21 cellular contexts compared by ENCODE assay signal in the genomic region with DNA sequence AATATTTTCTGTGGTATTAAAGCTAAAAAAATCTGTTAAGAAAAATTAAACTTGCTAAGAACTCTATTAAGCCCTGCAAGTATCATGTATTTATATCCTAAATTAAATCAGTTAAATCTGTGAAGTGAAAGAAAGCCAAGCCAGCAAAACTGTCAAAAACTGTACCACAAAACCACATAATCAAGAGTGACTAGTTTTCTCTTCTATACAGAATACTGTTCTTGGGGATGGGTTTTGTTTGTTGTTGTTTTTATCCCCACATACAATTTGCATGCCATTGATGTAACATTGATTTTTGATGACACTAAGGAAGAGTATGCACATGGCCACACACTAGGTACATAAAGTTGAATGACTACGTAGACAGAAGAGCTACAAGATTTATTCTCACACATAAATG. TPM values are rescaled to one million over a fixed set of nuclear protein-coding genes. Genes with fewer than 3 reads are reported as not detected.
DNase-seq lines count a peak whose midpoint lies in the region; ATAC-seq and TF ChIP-seq lines count a peak whose summit lies in the region.
"Had no signal": no experiment of that assay in that cellular context is flagged by ENCODE, and none has a peak within 500 bp of the region (broad histone marks: within the 10 kb centered on the region; RNA-seq: fewer than 3 reads in every experiment).

No MANE protein-coding gene starts in this region.

- POLR2A ChIA-PET in T-cell (lab: Charles Lee) = no interaction called here

- H3K4me3 ChIP-seq in upper lobe of right lung = no peak overlapping the region
- no peak overlapping the region for H3K4me3 ChIP-seq in body of pancreas
- H3K4me3 ChIP-seq: hepatocyte, K562, left ventricle myocardium inferior, sigmoid colon had no signal

- H3K36me3 ChIP-seq in upper lobe of right lung (peaks cover 5% of the 10 kb centered on the region), body of pancreas (replicated peaks in 1 of 2; ENCODE audit: insufficient read depth in 1 of 2, low read depth in 2 of 2) (peaks cover 0 to 2% of the 10 kb centered on the region in 2 donors)

- no peaks in the 10 kb centered on the region for H3K27me3 ChIP-seq in upper lobe of right lung
- H3K27me3 ChIP-seq in body of pancreas = no peaks in the 10 kb centered on the region
- H3K27me3 ChIP-seq: hepatocyte, sigmoid colon had no signal

- CTCF ChIA-PET in T-cell (lab: Charles Lee) = interaction anchor here (0.5 to 1.0 kb wide), 5 partner anchors 15 to 233 kb away, joined by 3 to 5 read pairs (median 3); no protein-coding TSS in a partner anchor

- H3K27ac ChIP-seq in upper lobe of right lung (peak overlapping the region; percentile 4), body of pancreas (no peak overlapping the region)
- H3K27ac ChIP-seq: C4-2B, left ventricle myocardium inferior had no signal

- WGBS in body of pancreas, 2 donors = 97 to 100% methylated on average over 1 of the region's 1 CpG

- H3K27ac Mint-ChIP-seq in activated naive CD4-positive, alpha-beta T cell treated with anti-CD3 and anti-CD28 coated beads, Interleukin-2, amount 50 U/mL, for 24 hours = no peak overlapping the region
- peak overlapping the region; percentile 72 to 79 for H3K27ac Mint-ChIP-seq in T-cell
- peak overlapping the region; percentile 3 for H3K27ac Mint-ChIP-seq in effector memory CD8-positive, alpha-beta T cell

- H3K4me1 ChIP-seq in upper lobe of right lung (peaks cover 23% of the 10 kb centered on the region), body of pancreas (peaks cover 23% of the 10 kb centered on the region)

- ATAC-seq in T-cell (replicated peaks in 1 of 4) = peak; percentile 41 to 51 (median 45)
- peak; percentile 71 for ATAC-seq in effector memory CD8-positive, alpha-beta T cell (replicated peaks)
- ATAC-seq in upper lobe of right lung = no peak
- no peak for ATAC-seq in body of pancreas
- ATAC-seq: HCT116, K562, SK-N-SH treated with all-trans-retinoic acid at 6 μM for 48 hours had no signal

- H3K4me1 Mint-ChIP-seq in activated naive CD4-positive, alpha-beta T cell treated with anti-CD3 and anti-CD28 coated beads, Interleukin-2, amount 50 U/mL, for 24 hours = peaks cover 84% of the 10 kb centered on the region
- H3K4me1 Mint-ChIP-seq in T-cell = peaks cover 58 to 75% (median 67%) of the 10 kb centered on the region in 3 donors
- H3K4me1 Mint-ChIP-seq in effector memory CD8-positive, alpha-beta T cell (ENCODE audit: low read depth in 2 of 2) = peaks cover 13 to 31% of the 10 kb centered on the region in 2 donors

- no peaks in the 10 kb centered on the region for H3K27me3 Mint-ChIP-seq in activated naive CD4-positive, alpha-beta T cell treated with anti-CD3 and anti-CD28 coated beads, Interleukin-2, amount 50 U/mL, for 24 hours
- no peaks in the 10 kb centered on the region for H3K27me3 Mint-ChIP-seq in T-cell
- no peaks in the 10 kb centered on the region for H3K27me3 Mint-ChIP-seq in effector memory CD8-positive, alpha-beta T cell

- H3K9me3 ChIP-seq in upper lobe of right lung = no peaks in the 10 kb centered on the region
- H3K9me3 ChIP-seq in body of pancreas = no peaks in the 10 kb centered on the region
- H3K9me3 ChIP-seq: left ventricle myocardium inferior, sigmoid colon had no signal

- peak overlapping the region; percentile 8 for H3K4me3 Mint-ChIP-seq in activated naive CD4-positive, alpha-beta T cell treated with anti-CD3 and anti-CD28 coated beads, Interleukin-2, amount 50 U/mL, for 24 hours
- H3K4me3 Mint-ChIP-seq in T-cell = peak overlapping the region in 1 of 3 donors; percentile 11
- peak overlapping the region in 1 of 2 donors; percentile 32 for H3K4me3 Mint-ChIP-seq in effector memory CD8-positive, alpha-beta T cell

- peaks cover 38% of the 10 kb centered on the region for H3K36me3 Mint-ChIP-seq in activated naive CD4-positive, alpha-beta T cell treated with anti-CD3 and anti-CD28 coated beads, Interleukin-2, amount 50 U/mL, for 24 hours
- peaks cover 44% of the 10 kb centered on the region for H3K36me3 Mint-ChIP-seq in T-cell
- peaks cover 3% of the 10 kb centered on the region for H3K36me3 Mint-ChIP-seq in effector memory CD8-positive, alpha-beta T cell (ENCODE audit: insufficient read depth)

- TF ChIP-seq POLR2A in body of pancreas (IDR thresholded peaks at IDR 0.05) = no peak

- H3K9me3 Mint-ChIP-seq in activated naive CD4-positive, alpha-beta T cell treated with anti-CD3 and anti-CD28 coated beads, Interleukin-2, amount 50 U/mL, for 24 hours = peaks cover 14% of the 10 kb centered on the region
- H3K9me3 Mint-ChIP-seq in T-cell = no peaks in the 10 kb centered on the region
- H3K9me3 Mint-ChIP-seq in effector memory CD8-positive, alpha-beta T cell = no peaks in the 10 kb centered on the region

- no peak for DNase-seq in activated naive CD4-positive, alpha-beta T cell treated with anti-CD3 and anti-CD28 coated beads, Interleukin-2, amount 50 U/mL, for 16 hours
- DNase-seq in T-cell (no peak), upper lobe of right lung (no peak), body of pancreas (no peak), HT-29 (ENCODE audit: low spot score) (no peak)
- no peak for DNase-seq in effector memory CD8-positive, alpha-beta T cell
- DNase-seq: activated gamma-delta T cell, cerebellar nuclear complex, DMS153, erythroblast, foreskin melanocyte, left ventricle myocardium inferior, NCI-H187, NCI-H2227 treated with DMSO at 0.1 percent for 48 hours, sigmoid colon had no signal

- intact Hi-C loops in upper lobe of right lung (cut with DNase I) (no loop called here), body of pancreas (cut with DNase I) (no loop called here)

- TF ChIP-seq CTCF in upper lobe of right lung (IDR thresholded peaks at IDR 0.05) = no peak
- TF ChIP-seq CTCF in body of pancreas (IDR thresholded peaks at IDR 0.05) = no peak

RNA-seq across cellular contexts. Expression of gene DPH5, which starts 20.4 kb away (rescaled TPM):
- 10 to 100 TPM; 42.7 to 65.6 (median 45.0) TPM for total RNA-seq in T-cell
- total RNA-seq in upper lobe of right lung = 23.8 TPM
- total RNA-seq in body of pancreas = 10 to 100 TPM in 1 of 2 donors, 1 to 10 TPM in 1; 2.6 to 29.6 TPM
- total RNA-seq in HT-29 (2014; rRNA removed; shearing (Covaris generic)) = 9.5 and 9.9 TPM in 2 replicates

Comparison
In these comparisons a context has a peak if more than half of its experiments do, and no peak if none do; other contexts are left out.
1. ATAC-seq: peak in T-cell (4 of 4) and effector memory CD8-positive, alpha-beta T cell (single experiment); none in upper lobe of right lung (single experiment) and body of pancreas (single experiment).